1 cellular context compared by ENCODE assay signal in the genomic region with DNA sequence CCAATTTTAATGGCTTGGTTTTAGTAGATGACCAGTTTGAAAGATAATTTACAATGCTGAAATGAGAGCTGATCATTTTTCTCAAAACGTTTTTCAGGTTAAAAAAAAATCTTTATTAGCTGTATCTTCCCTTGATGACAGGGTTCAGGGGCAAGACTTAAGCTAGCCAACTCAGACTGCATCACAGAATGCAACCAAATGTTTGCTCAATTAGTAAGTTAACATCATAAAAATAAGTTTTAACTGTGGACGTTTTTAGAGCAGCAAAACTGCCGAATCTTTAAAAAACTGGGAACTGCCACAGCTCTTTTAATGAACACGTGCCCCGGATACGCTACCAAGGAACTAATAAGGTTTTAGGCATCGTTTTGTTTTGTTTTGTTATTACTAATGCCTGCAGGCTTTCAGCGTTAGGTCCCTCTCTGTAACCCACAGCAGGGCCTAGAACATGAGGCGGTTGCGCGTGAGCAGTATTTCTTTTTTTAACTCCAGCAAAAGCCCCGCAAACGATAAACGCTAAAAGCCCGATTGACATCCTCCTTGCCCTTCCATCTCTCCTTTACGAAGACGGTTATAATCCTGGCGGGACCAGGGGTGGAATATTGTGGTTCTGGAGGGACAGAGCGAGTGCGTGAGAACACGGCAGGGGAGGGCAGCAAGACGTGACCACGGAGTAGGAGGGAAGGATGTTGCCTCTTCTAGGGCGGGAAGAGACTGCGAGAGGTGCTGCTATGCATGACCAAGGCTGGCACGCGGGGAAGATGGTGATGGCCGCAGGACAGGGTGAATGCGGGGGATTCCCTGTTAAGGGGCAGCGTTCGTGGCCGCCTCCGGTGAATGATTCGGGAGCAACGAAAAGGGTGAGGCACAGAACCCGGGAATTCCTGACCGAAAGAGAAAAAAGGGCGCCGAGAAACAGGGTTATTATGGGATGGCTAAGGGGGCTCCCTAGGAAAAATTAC.
TF ChIP-seq lines count a peak whose summit lies in the region.

No MANE protein-coding gene starts in this region.

TF ChIP-seq in H1, 55 proteins besides CTCF, POLR2A, EP300 and RAD21 (continued from another document):
- TF ChIP-seq KDM5A (IDR thresholded peaks at IDR 0.05; ENCODE audit: low read length) (0 out of 2 replicates have a peak, but pooled peaks have one; percentile 25), KDM4A (IDR thresholded peaks at IDR 0.05; ENCODE audit: low read depth, low read length, severe bottlenecking) (peak; percentile 21), SAP30 (IDR thresholded peaks at IDR 0.05; ENCODE audit: insufficient read depth, insufficient replicate concordance, low read length) (no peak), TAF1 (IDR thresholded peaks at IDR 0.05; ENCODE audit: low read depth, low read length) (peak; percentile 49)
- TF ChIP-seq, protein P1, sequence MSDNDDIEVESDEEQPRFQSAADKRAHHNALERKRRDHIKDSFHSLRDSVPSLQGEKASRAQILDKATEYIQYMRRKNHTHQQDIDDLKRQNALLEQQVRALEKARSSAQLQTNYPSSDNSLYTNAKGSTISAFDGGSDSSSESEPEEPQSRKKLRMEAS (IDR thresholded peaks at IDR 0.05): peak; percentile 42; the same call in 1 of the 2 replicates
- TF ChIP-seq, protein P2, sequence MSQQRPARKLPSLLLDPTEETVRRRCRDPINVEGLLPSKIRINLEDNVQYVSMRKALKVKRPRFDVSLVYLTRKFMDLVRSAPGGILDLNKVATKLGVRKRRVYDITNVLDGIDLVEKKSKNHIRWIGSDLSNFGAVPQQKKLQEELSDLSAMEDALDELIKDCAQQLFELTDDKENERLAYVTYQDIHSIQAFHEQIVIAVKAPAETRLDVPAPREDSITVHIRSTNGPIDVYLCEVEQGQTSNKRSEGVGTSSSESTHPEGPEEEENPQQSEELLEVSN (IDR thresholded peaks at IDR 0.05): peak; percentile 36; the same call in 1 of the 2 replicates
